ENCODE assay signal across 10 cellular contexts in the genomic region with DNA sequence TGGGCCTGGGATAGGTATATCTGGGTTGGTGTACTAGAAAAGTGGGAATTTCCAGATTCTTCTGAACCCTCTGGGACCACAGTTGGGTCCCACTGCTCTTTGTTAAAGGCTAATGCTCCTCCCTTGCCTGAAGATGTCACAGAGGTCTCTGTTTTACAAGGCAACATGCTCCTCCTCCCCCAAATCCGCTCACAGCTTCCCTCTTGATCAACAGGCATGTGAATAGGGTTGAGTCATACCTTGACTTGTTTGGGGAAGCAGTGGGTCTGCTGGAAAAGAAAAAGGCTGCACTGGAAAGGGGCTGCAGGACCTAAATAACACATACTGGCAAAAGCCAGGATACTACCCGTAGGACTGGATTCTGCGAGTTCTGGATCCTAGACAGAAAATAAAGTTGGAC.
"Had no signal": no experiment of that assay in that cellular context is flagged by ENCODE, and none has a peak within 500 bp of the region (broad histone marks: within the 10 kb centered on the region; RNA-seq: fewer than 3 reads in every experiment).

No MANE protein-coding gene starts in this region.

- H3K36me3 ChIP-seq: brain microvascular endothelial cell, thoracic aorta had no signal

- H3K27ac ChIP-seq: brain microvascular endothelial cell, hepatocyte, thoracic aorta had no signal

- H3K27me3 ChIP-seq: brain microvascular endothelial cell had no signal

- DNase-seq: activated CD4-positive, alpha-beta T cell treated with anti-CD3 and anti-CD28 coated beads, Interleukin-2, amount 50 U/mL, for 1 hour; activated CD8-positive, alpha-beta memory T cell treated with anti-CD3 and anti-CD28 coated beads for 24 hours; brain microvascular endothelial cell; cortex of kidney; effector memory CD4-positive, alpha-beta T cell; left ventricle myocardium superior; mesendoderm had no signal

- ATAC-seq: left ventricle myocardium superior; stimulated activated effector memory CD8-positive, alpha-beta T cell treated with anti-CD3 and anti-CD28 coated beads, Interleukin-12 subunit alpha, Interleukin-12 subunit beta, amount 100 ng/mL, for 72 hours had no signal

- H3K9me3 ChIP-seq: thoracic aorta had no signal

- H3K4me3 ChIP-seq: hepatocyte, thoracic aorta had no signal
